19 cellular contexts compared by ENCODE assay signal in the genomic region with DNA sequence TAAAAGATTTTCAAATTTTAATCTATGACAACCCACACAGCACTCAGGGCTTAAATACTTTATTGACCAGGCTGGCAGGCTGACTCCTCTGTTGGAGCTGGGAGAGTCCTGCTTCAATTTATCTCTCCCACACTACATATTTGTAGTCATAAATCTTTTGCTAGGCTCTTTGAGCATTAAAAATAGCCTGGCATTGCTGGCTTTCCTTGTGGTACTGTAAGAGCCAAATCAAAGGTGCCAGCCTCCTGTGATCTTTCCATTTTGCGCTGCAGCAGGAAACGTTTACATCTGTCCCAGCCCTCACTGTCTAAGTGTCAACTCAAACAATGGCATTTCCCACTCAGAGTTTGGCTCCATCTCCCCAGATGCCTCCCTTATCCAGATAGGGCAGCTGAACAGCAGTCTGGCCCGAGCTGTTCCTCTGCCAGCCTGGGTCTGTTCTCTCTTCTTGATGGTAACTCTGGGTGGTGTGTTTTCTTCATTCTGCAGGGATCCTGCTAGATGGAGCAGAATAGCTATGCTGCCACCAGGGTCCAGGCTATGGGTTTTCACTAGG.
DNase-seq lines count a peak whose midpoint lies in the region; ATAC-seq, FAIRE-seq and TF ChIP-seq lines count a peak whose summit lies in the region.
"Had no signal": no experiment of that assay in that cellular context is flagged by ENCODE, and none has a peak within 500 bp of the region (broad histone marks: within the 10 kb centered on the region; RNA-seq: fewer than 3 reads in every experiment).

No MANE protein-coding gene starts in this region.

- H4K20me1 ChIP-seq in H1 (replicated peaks in 1 of 2; ENCODE audit: control insufficient read depth in 1 of 2, insufficient read depth in 2 of 2, low read length in 2 of 2): no peaks in the 10 kb centered on the region

- H3K27me3 ChIP-seq in BE2C: no peaks in the 10 kb centered on the region
- H3K27me3 ChIP-seq in H1 (replicated peaks in 1 of 4; ENCODE audit: control insufficient read depth in 3 of 4, extremely low read depth in 1 of 4, insufficient read depth in 3 of 4, low read length in 3 of 4): no peaks in the 10 kb centered on the region
- no peaks in the 10 kb centered on the region for H3K27me3 ChIP-seq in right cardiac atrium (ENCODE audit: control insufficient read depth, insufficient read depth)
- H3K27me3 ChIP-seq in dorsolateral prefrontal cortex: no peaks in the 10 kb centered on the region

- peak; percentile 96 to 97 for ATAC-seq in right cardiac atrium
- ATAC-seq: CD8-positive, alpha-beta T cell; PC-3 had no signal

- H2BK15ac ChIP-seq in H1 (ENCODE audit: low read length): no peak overlapping the region

- H3K56ac ChIP-seq in H1 (replicated peaks; ENCODE audit: insufficient read length, low read depth, low read length): no peak overlapping the region

- H3K4me2 ChIP-seq in H1 (ENCODE audit: insufficient read depth in 1 of 2, low read depth in 2 of 2, low read length in 2 of 2): no peak overlapping the region

- H2BK12ac ChIP-seq in H1 (ENCODE audit: low read depth, low read length): 0 out of 2 replicates have a peak overlapping the region, but pooled peaks have one; percentile 4

- no peak overlapping the region for H4K91ac ChIP-seq in H1 (replicated peaks; ENCODE audit: insufficient read length, low read length)

- intact Hi-C loops in right cardiac atrium (cut with DNase I) (no loop called here), dorsolateral prefrontal cortex (cut with DNase I) (no loop called here)

- no peak overlapping the region for H2AK5ac ChIP-seq in H1 (ENCODE audit: low read depth, low read length)

- no peak overlapping the region for H4K8ac ChIP-seq in H1 (ENCODE audit: extremely low read depth, insufficient read depth, low read length)

- no peak overlapping the region for H2BK20ac ChIP-seq in H1 (ENCODE audit: low read length)

- no peaks in the 10 kb centered on the region for H3K79me2 ChIP-seq in H1 (ENCODE audit: control insufficient read depth in 1 of 2, insufficient read depth in 2 of 2, low read length in 2 of 2)

- no peaks in the 10 kb centered on the region for H3K79me1 ChIP-seq in H1 (ENCODE audit: low read depth, low read length)

- H3K4me3 ChIP-seq in BE2C (ENCODE audit: low read depth, low read length): no peak overlapping the region
- H3K4me3 ChIP-seq in H1 (ENCODE audit: extremely low read depth in 1 of 4, insufficient read depth in 2 of 4, low read depth in 3 of 4, low read length in 4 of 4): no peak overlapping the region
- no peak overlapping the region for H3K4me3 ChIP-seq in right cardiac atrium (ENCODE audit: low read length)
- H3K4me3 ChIP-seq in dorsolateral prefrontal cortex: no peak overlapping the region

- H3K4me1 ChIP-seq in BE2C (peaks cover 3% of the 10 kb centered on the region; the same call in 1 of the 2 replicates), H1 (replicated peaks in 1 of 4; ENCODE audit: control insufficient read depth in 3 of 4, insufficient read depth in 4 of 4, low read length in 3 of 4) (no peaks in the 10 kb centered on the region), right cardiac atrium (ENCODE audit: control insufficient read depth, insufficient read depth, low read length) (no peaks in the 10 kb centered on the region)

- H2AFZ ChIP-seq in H1 (ENCODE audit: low read length): no peak overlapping the region

- TF ChIP-seq RAD21 in H1 (IDR thresholded peaks at IDR 0.05 in 1 of 2, conservative IDR thresholded peaks at IDR 0.05 in 1 of 2; ENCODE audit: low read depth in 2 of 2, low read length in 2 of 2): no peak

- H3K27ac ChIP-seq in H1 (ENCODE audit: low read depth, low read length) (no peak overlapping the region), right cardiac atrium (ENCODE audit: low read length) (peak overlapping the region; percentile 81), dorsolateral prefrontal cortex (no peak overlapping the region)
- H3K27ac ChIP-seq: 22Rv1 had no signal

- H3K4ac ChIP-seq in H1 (replicated peaks; ENCODE audit: insufficient read length, low read depth, low read length): no peak overlapping the region

- no peak overlapping the region for H3K18ac ChIP-seq in H1 (ENCODE audit: extremely low read depth, low read length)

- no peak for TF ChIP-seq CTCF in BE2C (IDR thresholded peaks at IDR 0.05; ENCODE audit: low read depth, low read length)
- TF ChIP-seq CTCF in H1 (IDR thresholded peaks at IDR 0.05; ENCODE audit: control extremely low read depth in 1 of 3, insufficient read depth in 1 of 3, low read depth in 1 of 3, low read length in 3 of 3): no peak
- no peak for TF ChIP-seq CTCF in dorsolateral prefrontal cortex (IDR thresholded peaks at IDR 0.05 in 54 of 56, conservative IDR thresholded peaks at IDR 0.05 in 2 of 56; ENCODE audit: low read depth in 1 of 56, partially characterized antibody in 56 of 56)

- FAIRE-seq in H1 (lab: Jason Lieb, UNC): no peak
- FAIRE-seq: D721Med, GM12892 had no signal

- peak; percentile 52 for DNase-seq in DMS153 (lab: John Stamatoyannopoulos, UW)
- DNase-seq in DMS153 treated with DMSO at 0.1 percent for 48 hours (lab: John Stamatoyannopoulos, UW; ENCODE audit: unreplicated experiment): no peak
- peak; percentile 35 for DNase-seq in BE2C
- DNase-seq in H1 (ENCODE audit: low read depth in 1 of 2, low spot score in 2 of 2): no peak
- DNase-seq in right cardiac atrium: peak; percentile 27 to 65 (median 61)
- no peak for DNase-seq in dorsolateral prefrontal cortex
- DNase-seq in iPS-NIHi11 (ENCODE audit: low spot score): no peak
- DNase-seq in dedifferentiated amniotic fluid mesenchymal stem cell (ENCODE audit: extremely low spot score): no peak
- DNase-seq: CD8-positive, alpha-beta T cell; GOT3; KBM-7; NCI-H1436 treated with DMSO at 0.1 percent for 48 hours; NCI-H2029 treated with DMSO at 0.1 percent for 48 hours; NCI-H2227 treated with DMSO at 0.1 percent for 48 hours; NCI-H526; PC-3 had no signal

- no peak overlapping the region for H2BK120ac ChIP-seq in H1 (replicated peaks; ENCODE audit: low read depth, low read length)

- no peak overlapping the region for H3K14ac ChIP-seq in H1 (ENCODE audit: insufficient read length)

- 92% methylated on average over 3 of the region's 3 CpGs; no CpG with 5 or more reads in 1 of the 2 experiments for WGBS in H1 (ENCODE audit: extremely low coverage in 1 of 2, insufficient coverage in 1 of 2, insufficient read length in 1 of 2, insufficient replicate concordance in 2 of 2, low coverage in 1 of 2, low lambda C conversion rate in 2 of 2, missing lambda C conversion rate in 1 of 2), 2 experiments
- 20% methylated on average over 3 of the region's 3 CpGs for WGBS in right cardiac atrium

- H4K5ac ChIP-seq in H1 (ENCODE audit: insufficient read length, low read depth, low read length): no peak overlapping the region

- CTCF ChIA-PET in H1 (lab: Charles Lee; ENCODE audit: partially characterized antibody): interaction anchor here (0.6 to 1.8 kb wide), 5 partner anchors 13 to 169 kb away, joined by 3 to 10 read pairs (median 3); no protein-coding TSS in a partner anchor

- no peaks in the 10 kb centered on the region for H3K36me3 ChIP-seq in BE2C
- H3K36me3 ChIP-seq in H1 (ENCODE audit: control insufficient read depth in 2 of 4, insufficient read depth in 4 of 4, low read length in 3 of 4): no peaks in the 10 kb centered on the region

- TF ChIP-seq POLR2A in H1 (IDR thresholded peaks at IDR 0.05; ENCODE audit: control extremely low read depth in 1 of 2, low read depth in 2 of 2, low read length in 2 of 2): no peak

- H3K9me3 ChIP-seq in BE2C (no peaks in the 10 kb centered on the region), H1 (ENCODE audit: insufficient read depth in 2 of 2, low read depth in 1 of 2, low read length in 1 of 2) (no peaks in the 10 kb centered on the region), right cardiac atrium (ENCODE audit: control insufficient read depth, low read length) (no peaks in the 10 kb centered on the region)

- POLR2A ChIA-PET in H1 (lab: Charles Lee; ENCODE audit: partially characterized antibody): interaction anchor here (1.2 kb wide), 1 partner anchor 13 kb away, joined by 3 read pairs; no protein-coding TSS in a partner anchor

- no peak for TF ChIP-seq EP300 in H1 (IDR thresholded peaks at IDR 0.05; ENCODE audit: borderline replicate concordance in 1 of 2, low read depth in 2 of 2, low read length in 2 of 2)

- no peaks in the 10 kb centered on the region for H3K23me2 ChIP-seq in H1 (ENCODE audit: low read depth, low read length)

- H2BK5ac ChIP-seq in H1 (ENCODE audit: low read depth, low read length): no peak overlapping the region

- no peak overlapping the region for H3K9ac ChIP-seq in H1 (replicated peaks in 1 of 4; ENCODE audit: extremely low read depth in 1 of 4, low read depth in 3 of 4, low read length in 3 of 4)

- H3K23ac ChIP-seq in H1 (ENCODE audit: insufficient read length): no peak overlapping the region

TF ChIP-seq in H1, 55 proteins besides CTCF, POLR2A, EP300 and RAD21:
- TF ChIP-seq KDM5A (IDR thresholded peaks at IDR 0.05; ENCODE audit: low read length) (no peak), ZNF274 (IDR thresholded peaks at IDR 0.05; ENCODE audit: borderline replicate concordance, extremely low read depth, low read length) (no peak), CEBPB (IDR thresholded peaks at IDR 0.05; ENCODE audit: low read depth, low read length) (no peak), RNF2 (IDR thresholded peaks at IDR 0.05; ENCODE audit: borderline replicate concordance, low read depth, low read length, missing control alignments, poor library complexity, severe bottlenecking) (no peak), BRCA1 (IDR thresholded peaks at IDR 0.05; ENCODE audit: low read depth, low read length) (no peak), GABPA (IDR thresholded peaks at IDR 0.05; ENCODE audit: borderline replicate concordance, insufficient read depth, low read length) (no peak), TBP (IDR thresholded peaks at IDR 0.05; ENCODE audit: low read depth, low read length) (no peak), SP1 (IDR thresholded peaks at IDR 0.05; ENCODE audit: low read depth, low read length) (no peak), ASH2L (IDR thresholded peaks at IDR 0.05; ENCODE audit: low read length) (no peak), SAP30 (IDR thresholded peaks at IDR 0.05; ENCODE audit: insufficient read depth, insufficient replicate concordance, low read length) (no peak)

Comparison
In these comparisons a context has a peak if more than half of its experiments do, and no peak if none do; other contexts are left out.
1. DNase-seq: peak in DMS153 (single experiment), BE2C (single experiment) and right cardiac atrium (3 of 3); none in DMS153 treated with DMSO at 0.1 percent for 48 hours (single experiment), H1 (0 of 2), dorsolateral prefrontal cortex (0 of 10), iPS-NIHi11 (single experiment) and dedifferentiated amniotic fluid mesenchymal stem cell (single experiment).